In the genomic region with DNA sequence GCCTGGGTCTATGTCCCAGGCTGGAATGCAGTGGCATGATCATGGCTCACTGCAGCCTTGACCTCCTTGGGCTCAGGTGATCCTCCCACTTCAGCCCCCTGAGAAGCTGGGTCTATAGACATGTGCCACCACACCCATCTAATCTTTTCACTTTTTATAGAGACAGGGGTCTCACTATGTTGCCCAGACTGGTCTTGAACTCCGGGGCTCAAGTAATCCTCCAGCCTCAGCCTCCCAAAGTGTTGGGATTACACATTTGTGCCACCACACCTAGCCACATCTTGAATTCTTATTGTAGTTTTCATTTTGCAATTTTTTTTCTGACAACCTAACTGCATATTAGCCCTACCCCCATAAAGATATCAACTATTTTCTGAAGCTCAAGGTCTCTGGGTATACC, we compare ENCODE assay signal across 19 cellular contexts. TPM values are rescaled to one million over a fixed set of nuclear protein-coding genes. Genes with fewer than 3 reads are reported as not detected.
DNase-seq lines count a peak whose midpoint lies in the region; ATAC-seq and TF ChIP-seq lines count a peak whose summit lies in the region.
"Had no signal": no experiment of that assay in that cellular context is flagged by ENCODE, and none has a peak within 500 bp of the region (broad histone marks: within the 10 kb centered on the region; RNA-seq: fewer than 3 reads in every experiment).

No MANE protein-coding gene starts in this region.

- peaks cover 41% of the 10 kb centered on the region for H3K4me1 Mint-ChIP-seq in nephron progenitor cell

- TF ChIP-seq CTCF in nephron progenitor cell (IDR thresholded peaks at IDR 0.05) (no peak), thoracic aorta (IDR thresholded peaks at IDR 0.05) (no peak)

- H3K9me3 ChIP-seq in SK-N-MC (ENCODE audit: low read depth, low read length) (no peaks in the 10 kb centered on the region), esophagus (ENCODE audit: control insufficient read depth in 2 of 2, insufficient read depth in 1 of 2, low read depth in 1 of 2, low read length in 1 of 2) (no peaks in the 10 kb centered on the region), thoracic aorta (no peaks in the 10 kb centered on the region)

- H3K4me3 ChIP-seq in SK-N-MC (no peak overlapping the region), esophagus (ENCODE audit: low read depth in 1 of 2, low read length in 2 of 2) (no peak overlapping the region), thoracic aorta (peak overlapping the region; percentile 54)

- H3K27me3 ChIP-seq in esophagus (ENCODE audit: control insufficient read depth in 1 of 2, insufficient read depth in 2 of 2, low read length in 2 of 2): no peaks in the 10 kb centered on the region
- H3K27me3 ChIP-seq in thoracic aorta (replicated peaks; ENCODE audit: insufficient read depth): no peaks in the 10 kb centered on the region

- no peaks in the 10 kb centered on the region for H3K27me3 Mint-ChIP-seq in nephron progenitor cell (ENCODE audit: low read depth, poor library complexity)

- peak overlapping the region; percentile 50 for H3K27ac Mint-ChIP-seq in nephron progenitor cell
- H3K27ac Mint-ChIP-seq: activated naive CD4-positive, alpha-beta T cell treated with anti-CD3 and anti-CD28 coated beads, Interleukin-2, amount 50 U/mL, for 72 hours; effector memory CD8-positive, alpha-beta T cell had no signal

- H3K36me3 Mint-ChIP-seq in nephron progenitor cell (ENCODE audit: low read depth): peaks cover 14% of the 10 kb centered on the region
- H3K36me3 Mint-ChIP-seq: activated naive CD4-positive, alpha-beta T cell treated with anti-CD3 and anti-CD28 coated beads, Interleukin-2, amount 50 U/mL, for 72 hours had no signal

- ATAC-seq in thoracic aorta (ENCODE audit: insufficient number of reproducible peaks, low FRiP score, low read depth) (no peak), GM21717 (IDR thresholded peaks at IDR 0.05; ENCODE audit: unreplicated experiment) (no peak), GM19324 (IDR thresholded peaks at IDR 0.05; ENCODE audit: low FRiP score, unreplicated experiment) (no peak), HG03280 (IDR thresholded peaks at IDR 0.05; ENCODE audit: unreplicated experiment) (no peak)
- ATAC-seq: activated naive CD4-positive, alpha-beta T cell treated with anti-CD3 and anti-CD28 coated beads, Interleukin-2, amount 50 U/mL, for 72 hours; effector memory CD8-positive, alpha-beta T cell had no signal

- WGBS in esophagus, 2 donors: 80 to 81% methylated on average over 1 of the region's 1 CpG

- H3K4me1 ChIP-seq in esophagus (ENCODE audit: control insufficient read depth in 2 of 2, insufficient read depth in 2 of 2, low read length in 1 of 2): no peaks in the 10 kb centered on the region
- peaks cover 5 to 24% of the 10 kb centered on the region in 2 donors for H3K4me1 ChIP-seq in thoracic aorta (ENCODE audit: control insufficient read depth in 1 of 2, low read depth in 2 of 2)

- H3K27ac ChIP-seq in SK-N-MC (peak overlapping the region; percentile 99), esophagus (ENCODE audit: low read depth in 2 of 2, low read length in 1 of 2) (peak overlapping the region; percentile 61 to 85), thoracic aorta (peak overlapping the region; percentile 84 to 92)
- H3K27ac ChIP-seq: C4-2B had no signal

- peak overlapping the region; percentile 12 for H3K4me3 Mint-ChIP-seq in nephron progenitor cell
- H3K4me3 Mint-ChIP-seq: effector memory CD8-positive, alpha-beta T cell had no signal

- no peak overlapping the region for H3K9ac ChIP-seq in SK-N-MC (ENCODE audit: insufficient read length)

- peaks cover 19% of the 10 kb centered on the region for H3K9me3 Mint-ChIP-seq in nephron progenitor cell
- H3K9me3 Mint-ChIP-seq: activated naive CD4-positive, alpha-beta T cell treated with anti-CD3 and anti-CD28 coated beads, Interleukin-2, amount 50 U/mL, for 72 hours; effector memory CD8-positive, alpha-beta T cell had no signal

- H3K36me3 ChIP-seq in SK-N-MC (ENCODE audit: insufficient read depth, low read length): no peaks in the 10 kb centered on the region
- H3K36me3 ChIP-seq in esophagus (ENCODE audit: control insufficient read depth in 2 of 2, insufficient read depth in 2 of 2, low read length in 1 of 2): no peaks in the 10 kb centered on the region
- H3K36me3 ChIP-seq in thoracic aorta: no peaks in the 10 kb centered on the region

- DNase-seq in SK-N-MC (ENCODE audit: low read depth, low spot score): no peak
- no peak for DNase-seq in nephron progenitor cell
- DNase-seq in thoracic aorta (ENCODE audit: low spot score): no peak
- DNase-seq in NCI-H446 treated with DMSO at 0.1 percent for 48 hours (lab: John Stamatoyannopoulos, UW): no peak
- DNase-seq: activated CD4-positive, alpha-beta T cell treated with anti-CD3 and anti-CD28 coated beads for 48 hours; activated T-cell treated with anti-CD3 and anti-CD28 coated beads, Interleukin-2, amount 50 U/mL, for 1 hour; central memory CD4-positive, alpha-beta T cell; DMS79 treated with DMSO at 0.1 percent for 48 hours; effector memory CD8-positive, alpha-beta T cell; GOT3; NCI-H1436 treated with DMSO at 0.1 percent for 48 hours; NK-92 treated with Interleukin-12 subunit alpha and Interleukin-12 subunit beta, amount 100 ng/mL, for 24 hours; T-helper 9 cell had no signal

RNA-seq across cellular contexts. Expression of a gene that starts 18.4 kb away (rescaled TPM):
- 10 to 100 TPM; 13.4 to 26.4 TPM for polyA plus RNA-seq in esophagus
- total RNA-seq in thoracic aorta: 1,000 to 10,000 TPM; 1,117 to 1,356 TPM
- total RNA-seq: activated naive CD4-positive, alpha-beta T cell treated with anti-CD3 and anti-CD28 coated beads, Interleukin-2, amount 50 U/mL, for 72 hours had no signal
